ENCODE assay signal across 8 cellular contexts in the genomic region with DNA sequence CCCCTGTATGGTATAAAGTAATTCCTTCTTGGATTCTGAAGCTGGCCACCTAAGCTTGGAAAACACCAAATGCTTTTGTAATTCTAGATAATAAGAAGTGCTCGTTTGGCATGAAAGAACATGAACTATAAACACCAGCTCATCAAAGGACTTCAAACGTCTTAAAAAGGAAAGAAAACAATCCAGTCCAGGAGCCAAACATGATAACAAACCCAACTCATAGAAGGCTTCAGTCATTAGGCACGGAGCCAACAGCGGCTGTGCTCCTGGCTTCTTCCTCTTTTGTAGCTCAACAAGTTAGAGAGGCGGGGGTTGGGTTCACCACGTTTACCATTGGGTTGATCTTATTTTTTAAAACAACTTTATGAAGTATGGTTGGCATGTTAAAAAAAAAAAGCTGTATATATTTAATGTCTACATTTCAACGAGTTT. TPM values are rescaled to one million over a fixed set of nuclear protein-coding genes. Genes with fewer than 3 reads are reported as not detected.
DNase-seq lines count a peak whose midpoint lies in the region; ATAC-seq and TF ChIP-seq lines count a peak whose summit lies in the region.

No MANE protein-coding gene starts in this region.

- H3K4me1 Mint-ChIP-seq in activated CD4-positive, alpha-beta T cell treated with anti-CD3 and anti-CD28 coated beads for 36 hours = peaks cover 49% of the 10 kb centered on the region

- H3K27ac Mint-ChIP-seq in activated CD4-positive, alpha-beta T cell treated with anti-CD3 and anti-CD28 coated beads for 36 hours = peak overlapping the region; percentile 79

- H3K9me3 ChIP-seq in skeletal muscle satellite cell (replicated peaks; ENCODE audit: low read length) = no peaks in the 10 kb centered on the region

- no peaks in the 10 kb centered on the region for H3K9me3 Mint-ChIP-seq in activated CD4-positive, alpha-beta T cell treated with anti-CD3 and anti-CD28 coated beads for 36 hours (ENCODE audit: low read depth)

- peak overlapping the region; percentile 41 for H3K4me3 Mint-ChIP-seq in activated CD4-positive, alpha-beta T cell treated with anti-CD3 and anti-CD28 coated beads for 36 hours

- intact Hi-C loops in activated CD4-positive, alpha-beta T cell treated with anti-CD3 and anti-CD28 coated beads for 36 hours (cut with DNase I, micrococcal nuclease) = loop anchor here (1.0 to 2.0 kb wide), 6 partner anchors 24 to 522 kb away; partner anchors contain the start of gene USP6NL (in 2 of the 2)

- no peak for TF ChIP-seq CTCF in fibroblast of pulmonary artery (IDR thresholded peaks at IDR 0.05; ENCODE audit: low read length, missing control alignments)

- peak overlapping the region; percentile 82 for H3K4me2 ChIP-seq in skeletal muscle satellite cell (ENCODE audit: low read length)

- peaks cover 15% of the 10 kb centered on the region for H3K4me1 ChIP-seq in skeletal muscle satellite cell (ENCODE audit: control insufficient read depth, insufficient read depth, low read length)

- no peaks in the 10 kb centered on the region for H3K36me3 Mint-ChIP-seq in activated CD4-positive, alpha-beta T cell treated with anti-CD3 and anti-CD28 coated beads for 36 hours (ENCODE audit: low read depth)

- H3K4me3 ChIP-seq in fibroblast of pulmonary artery (replicated peaks; ENCODE audit: low read depth, low read length) (no peak overlapping the region), skeletal muscle satellite cell (ENCODE audit: low read length) (no peak overlapping the region)

- H3K27me3 ChIP-seq in skeletal muscle satellite cell (ENCODE audit: control insufficient read depth, insufficient read depth, low read length) = peaks cover 51% of the 10 kb centered on the region

- POLR2A ChIA-PET in activated CD4-positive, alpha-beta T cell treated with anti-CD3 and anti-CD28 coated beads for 36 hours (lab: Charles Lee) = no interaction called here

- CTCF ChIA-PET in activated CD4-positive, alpha-beta T cell treated with anti-CD3 and anti-CD28 coated beads for 36 hours (lab: Charles Lee) = interaction anchor here (0.6 to 2.3 kb wide), 11 partner anchors 13 to 451 kb away, joined by 3 to 6 read pairs (median 4); no protein-coding TSS in a partner anchor

- DNase-seq in NCI-H1694 treated with DMSO at 0.1 percent for 48 hours (lab: John Stamatoyannopoulos, UW) = peak; percentile 4
- DNase-seq in NCI-H1694 (lab: John Stamatoyannopoulos, UW) = no peak
- peak; percentile 5 for DNase-seq in NCI-H1092 (lab: John Stamatoyannopoulos, UW)
- DNase-seq in activated CD4-positive, alpha-beta T cell treated with anti-CD3 and anti-CD28 coated beads for 36 hours = peak; percentile 59
- peak; percentile 56 for DNase-seq in fibroblast of pulmonary artery (ENCODE audit: low read depth)

- no peak overlapping the region for H3K9ac ChIP-seq in skeletal muscle satellite cell (ENCODE audit: low read depth, low read length)

- H3K36me3 ChIP-seq in skeletal muscle satellite cell (ENCODE audit: insufficient read depth, low read length) = no peaks in the 10 kb centered on the region

- no peak for ATAC-seq in activated CD4-positive, alpha-beta T cell treated with anti-CD3 and anti-CD28 coated beads for 36 hours
- ATAC-seq in GM19455 (IDR thresholded peaks at IDR 0.05; ENCODE audit: unreplicated experiment) (no peak), HG03460 (IDR thresholded peaks at IDR 0.05; ENCODE audit: unreplicated experiment) (no peak)

- peaks cover 4% of the 10 kb centered on the region for H3K27me3 Mint-ChIP-seq in activated CD4-positive, alpha-beta T cell treated with anti-CD3 and anti-CD28 coated beads for 36 hours

RNA-seq across cellular contexts. Expression of gene ECHDC3, which starts 56.4 kb away (rescaled TPM):
- total RNA-seq in activated CD4-positive, alpha-beta T cell treated with anti-CD3 and anti-CD28 coated beads for 36 hours = 1 to 10 TPM; 3.5 to 3.8 TPM
- 3.0 and 7.6 TPM in 2 replicates for total RNA-seq in skeletal muscle satellite cell (2012; rRNA removed)
